ENCODE assay signal across 10 cellular contexts in the genomic region with DNA sequence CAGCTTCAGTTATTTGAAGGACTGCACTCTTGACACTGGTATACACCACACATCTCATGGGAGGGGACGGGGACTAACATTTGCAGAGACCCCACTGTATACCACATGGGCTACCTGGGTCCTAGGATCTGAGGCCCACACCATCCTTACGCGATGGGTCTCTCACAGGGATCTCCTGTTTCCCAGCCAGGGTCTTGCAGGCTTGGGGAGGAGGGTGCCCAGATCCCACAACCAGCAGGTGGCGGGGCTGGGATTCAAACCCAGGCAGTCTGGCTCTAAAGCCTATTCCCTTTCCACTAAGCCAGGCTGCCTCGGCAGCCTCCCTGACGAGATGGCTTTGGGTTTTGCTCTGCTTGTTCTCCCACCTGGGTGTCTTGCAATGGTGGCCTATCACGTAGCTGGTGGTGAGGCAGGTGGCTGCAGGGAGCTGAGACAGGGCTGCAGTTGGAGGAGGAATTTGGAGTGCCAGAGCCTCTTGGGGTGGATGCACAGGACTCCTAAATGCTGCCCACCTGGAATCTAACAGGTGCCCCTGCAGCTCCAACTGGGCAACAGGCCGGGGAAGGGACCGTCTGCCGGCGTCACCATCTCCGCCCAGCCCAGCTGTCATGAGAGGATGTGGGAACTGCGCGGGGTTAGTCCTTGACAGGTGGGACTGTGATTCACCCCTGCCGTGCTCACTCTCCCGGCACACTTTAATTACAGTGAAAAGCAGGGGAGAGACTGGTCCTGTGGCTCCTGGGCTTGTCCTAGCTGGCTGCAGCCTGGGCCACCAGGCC.
DNase-seq lines count a peak whose midpoint lies in the region; ATAC-seq and TF ChIP-seq lines count a peak whose summit lies in the region.
"Had no signal": no experiment of that assay in that cellular context is flagged by ENCODE, and none has a peak within 500 bp of the region (broad histone marks: within the 10 kb centered on the region; RNA-seq: fewer than 3 reads in every experiment).

No MANE protein-coding gene starts in this region.

- DNase-seq in COR-L47 (lab: John Stamatoyannopoulos, UW) (peak; percentile 96), NCI-H748 treated with DMSO at 0.1 percent for 48 hours (lab: John Stamatoyannopoulos, UW) (peak; percentile 87), iPS-NIHi7 (ENCODE audit: extremely low spot score) (peak; percentile 58), ascending aorta (ENCODE audit: low spot score in 2 of 2) (no peak), islet precursor cell (no peak), SK-N-DZ (ENCODE audit: low spot score) (no peak)
- DNase-seq: stimulated activated CD4-positive, alpha-beta T cell treated with anti-CD3 and anti-CD28 coated beads, Interleukin-12 subunit alpha, Interleukin-12 subunit beta, amount 100 ng/mL, for 4 hours had no signal

- H3K27ac ChIP-seq in HEK293 (ENCODE audit: extremely low read depth, low read depth, low read length) (no peak overlapping the region), ascending aorta (no peak overlapping the region)
- H3K27ac ChIP-seq: epithelial cell of prostate had no signal

- CTCF ChIA-PET in HEK293 (lab: Yijun Ruan, JAX): interaction anchor here (0.6 to 0.7 kb wide), 3 partner anchors 71 to 1326 kb away, joined by 3 read pairs; no protein-coding TSS in a partner anchor

- TF ChIP-seq CTCF in HEK293 (tag by site-specific recombination; IDR thresholded peaks at IDR 0.05): 0 out of 2 replicates have a peak, but pooled peaks have one; percentile 20
- TF ChIP-seq CTCF in ascending aorta (IDR thresholded peaks at IDR 0.05): no peak

- H3K4me1 ChIP-seq in HEK293 (ENCODE audit: control insufficient read depth, insufficient read depth, low read length) (no peaks in the 10 kb centered on the region), ascending aorta (peaks cover 0 to under 1% of the 10 kb centered on the region in 2 donors)

- H3K4me3 ChIP-seq in HEK293 (ENCODE audit: low read depth, low read length) (no peak overlapping the region), ascending aorta (no peak overlapping the region)

- H3K9me3 ChIP-seq in HEK293 (ENCODE audit: control insufficient read depth, insufficient read depth, low read depth, low read length): no peaks in the 10 kb centered on the region
- H3K9me3 ChIP-seq in ascending aorta: peaks cover 3 to 7% of the 10 kb centered on the region in 2 donors

- intact Hi-C loops in ascending aorta (cut with DNase I): no loop called here

- no peaks in the 10 kb centered on the region for H3K27me3 ChIP-seq in ascending aorta

- no peak for ATAC-seq in GM18519 (IDR thresholded peaks at IDR 0.05; ENCODE audit: low FRiP score, unreplicated experiment)

- H3K36me3 ChIP-seq in HEK293 (ENCODE audit: control insufficient read depth in 2 of 2, insufficient read depth in 1 of 2, low read length in 2 of 2) (no peaks in the 10 kb centered on the region), ascending aorta (no peaks in the 10 kb centered on the region)

- POLR2A ChIA-PET in HEK293 (lab: Yijun Ruan, JAX): no interaction called here

TF ChIP-seq in HEK293, 187 proteins besides CTCF, POLR2A, EP300 and RAD21 (continues in another document):
- TF ChIP-seq ZNF518A (tag by site-specific recombination; conservative IDR thresholded peaks at IDR 0.05; ENCODE audit: low read depth): no peak
- TF ChIP-seq ZNF354C (tag by site-specific recombination; IDR thresholded peaks at IDR 0.05; ENCODE audit: borderline replicate concordance, low read depth): no peak
- no peak for TF ChIP-seq ZNF114 (tag by site-specific recombination; IDR thresholded peaks at IDR 0.05)
- no peak for TF ChIP-seq MZF1 (tag by site-specific recombination; IDR thresholded peaks at IDR 0.05; ENCODE audit: borderline replicate concordance)
- no peak for TF ChIP-seq ZNF311 (tag by site-specific recombination; IDR thresholded peaks at IDR 0.05; ENCODE audit: borderline replicate concordance)
- TF ChIP-seq SP2 (tag by site-specific recombination; IDR thresholded peaks at IDR 0.05): 0 out of 2 replicates have a peak, but pooled peaks have one; percentile 6
- TF ChIP-seq BCL11A (tag by site-specific recombination; IDR thresholded peaks at IDR 0.05; ENCODE audit: low read depth): 0 out of 2 replicates have a peak, but pooled peaks have one; percentile 0
- peak; percentile 41 for TF ChIP-seq ZIC2 (tag by site-specific recombination; IDR thresholded peaks at IDR 0.05)
- TF ChIP-seq, protein P1, sequence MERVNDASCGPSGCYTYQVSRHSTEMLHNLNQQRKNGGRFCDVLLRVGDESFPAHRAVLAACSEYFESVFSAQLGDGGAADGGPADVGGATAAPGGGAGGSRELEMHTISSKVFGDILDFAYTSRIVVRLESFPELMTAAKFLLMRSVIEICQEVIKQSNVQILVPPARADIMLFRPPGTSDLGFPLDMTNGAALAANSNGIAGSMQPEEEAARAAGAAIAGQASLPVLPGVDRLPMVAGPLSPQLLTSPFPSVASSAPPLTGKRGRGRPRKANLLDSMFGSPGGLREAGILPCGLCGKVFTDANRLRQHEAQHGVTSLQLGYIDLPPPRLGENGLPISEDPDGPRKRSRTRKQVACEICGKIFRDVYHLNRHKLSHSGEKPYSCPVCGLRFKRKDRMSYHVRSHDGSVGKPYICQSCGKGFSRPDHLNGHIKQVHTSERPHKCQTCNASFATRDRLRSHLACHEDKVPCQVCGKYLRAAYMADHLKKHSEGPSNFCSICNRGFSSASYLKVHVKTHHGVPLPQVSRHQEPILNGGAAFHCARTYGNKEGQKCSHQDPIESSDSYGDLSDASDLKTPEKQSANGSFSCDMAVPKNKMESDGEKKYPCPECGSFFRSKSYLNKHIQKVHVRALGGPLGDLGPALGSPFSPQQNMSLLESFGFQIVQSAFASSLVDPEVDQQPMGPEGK (tag by site-specific recombination; IDR thresholded peaks at IDR 0.05): peak; percentile 71
- TF ChIP-seq SCRT1 (tag by site-specific recombination; IDR thresholded peaks at IDR 0.05; ENCODE audit: borderline replicate concordance): peak; percentile 54; the same call in 1 of the 2 replicates
- no peak for TF ChIP-seq ZNF664 (tag by site-specific recombination; IDR thresholded peaks at IDR 0.05)
- TF ChIP-seq ZBTB17 (tag by site-specific recombination; IDR thresholded peaks at IDR 0.05): 0 out of 2 replicates have a peak, but pooled peaks have one; percentile 25
- 0 out of 2 replicates have a peak, but pooled peaks have one; percentile 2 for TF ChIP-seq ZBTB48 (tag by site-specific recombination; IDR thresholded peaks at IDR 0.05)
- TF ChIP-seq ZNF645 (tag by site-specific recombination; IDR thresholded peaks at IDR 0.05): no peak
- no peak for TF ChIP-seq YY2 (tag by site-specific recombination; IDR thresholded peaks at IDR 0.05)
- TF ChIP-seq SCRT2 (tag by site-specific recombination; IDR thresholded peaks at IDR 0.05): peak; percentile 83
- TF ChIP-seq ZBTB20 (tag by site-specific recombination; IDR thresholded peaks at IDR 0.05): no peak
- TF ChIP-seq ZNF561 (tag by site-specific recombination; IDR thresholded peaks at IDR 0.05; ENCODE audit: borderline replicate concordance): peak; percentile 34; the same call in 1 of the 2 replicates
- no peak for TF ChIP-seq ZXDB (tag by site-specific recombination; IDR thresholded peaks at IDR 0.05)
- no peak for TF ChIP-seq ZNF610 (tag by site-specific recombination; IDR thresholded peaks at IDR 0.05; ENCODE audit: borderline replicate concordance)
- TF ChIP-seq ZNF366 (tag by site-specific recombination; conservative IDR thresholded peaks at IDR 0.05): no peak

Comparison
In these comparisons a context has a peak if more than half of its experiments do, and no peak if none do; other contexts are left out.
1. DNase-seq: peak in COR-L47 (single experiment), NCI-H748 treated with DMSO at 0.1 percent for 48 hours (single experiment) and iPS-NIHi7 (single experiment); none in ascending aorta (0 of 2), islet precursor cell (single experiment) and SK-N-DZ (single experiment).